In genomic region chr19:10612515-10613119, GRCh38 we compare ENCODE assay signal across 10 cellular contexts. TPM values are rescaled to one million over a fixed set of nuclear protein-coding genes. Genes with fewer than 3 reads are reported as not detected.
DNase-seq lines count a peak whose midpoint lies in the region; ATAC-seq and TF ChIP-seq lines count a peak whose summit lies in the region.
"Had no signal": no experiment of that assay in that cellular context is flagged by ENCODE, and none has a peak within 500 bp of the region (broad histone marks: within the 10 kb centered on the region; RNA-seq: fewer than 3 reads in every experiment).

No MANE protein-coding gene starts in this region.

- peak overlapping the region in 1 of 10 donors; percentile 21 for H3K4me3 ChIP-seq in heart right ventricle
- no peak overlapping the region for H3K4me3 ChIP-seq in urinary bladder (ENCODE audit: low read depth, low read length)

- TF ChIP-seq CTCF in heart right ventricle (IDR thresholded peaks at IDR 0.05) (no peak), omental fat pad (IDR thresholded peaks at IDR 0.05) (no peak)

- no peaks in the 10 kb centered on the region for H3K27me3 ChIP-seq in heart right ventricle

- H3K27ac ChIP-seq in heart right ventricle (peak overlapping the region; percentile 58 to 84 (median 74)), urinary bladder (ENCODE audit: low read depth) (peak overlapping the region; percentile 33)
- H3K27ac ChIP-seq: KMS-11 had no signal

- H3K36me3 Mint-ChIP-seq in activated T-cell treated with anti-CD3 and anti-CD28 coated beads, Interleukin-2, amount 50 U/mL, for 24 hours (ENCODE audit: low read depth), result peaks cover 23% of the 10 kb centered on the region

- H3K4me1 Mint-ChIP-seq in activated T-cell treated with anti-CD3 and anti-CD28 coated beads, Interleukin-2, amount 50 U/mL, for 24 hours (ENCODE audit: low read depth), result peaks cover 29% of the 10 kb centered on the region

- H3K36me3 ChIP-seq in heart right ventricle, result peaks cover 0 to 5% (median 0%) of the 10 kb centered on the region in 9 donors
- no peaks in the 10 kb centered on the region for H3K36me3 ChIP-seq in urinary bladder (ENCODE audit: insufficient read depth)

- ATAC-seq in heart right ventricle (peak; percentile 90 to 99 (median 98)), omental fat pad (ENCODE audit: low FRiP score) (peak; percentile 55)

- intact Hi-C loops in heart right ventricle (cut with DNase I), result loop anchor here in 1 of 10 donors (1.0 kb wide), 1 partner anchor 13 kb away; the partner anchor contains the start of gene SLC44A2

- no peak overlapping the region for H3K4me3 Mint-ChIP-seq in activated T-cell treated with anti-CD3 and anti-CD28 coated beads, Interleukin-2, amount 50 U/mL, for 24 hours

- peaks cover 15 to 60% (median 49%) of the 10 kb centered on the region in 9 donors for H3K4me1 ChIP-seq in heart right ventricle
- H3K4me1 ChIP-seq in urinary bladder (ENCODE audit: insufficient read depth), result no peaks in the 10 kb centered on the region

- whole genome bisulfite sequencing in heart right ventricle, 2 donors, result 32 to 40% methylated on average over 15 of the region's 15 CpGs
- 57% methylated on average over 15 of the region's 15 CpGs for WGBS in urinary bladder

- no peaks in the 10 kb centered on the region for H3K27me3 Mint-ChIP-seq in activated T-cell treated with anti-CD3 and anti-CD28 coated beads, Interleukin-2, amount 50 U/mL, for 24 hours

- peak overlapping the region; percentile 48 for H3K27ac Mint-ChIP-seq in activated T-cell treated with anti-CD3 and anti-CD28 coated beads, Interleukin-2, amount 50 U/mL, for 24 hours

- no peaks in the 10 kb centered on the region for H3K9me3 Mint-ChIP-seq in activated T-cell treated with anti-CD3 and anti-CD28 coated beads, Interleukin-2, amount 50 U/mL, for 24 hours

- no peak for DNase-seq in activated T-cell treated with anti-CD3 and anti-CD28 coated beads, Interleukin-2, amount 50 U/mL, for 24 hours
- no peak for DNase-seq in activated T-cell treated with anti-CD3 and anti-CD28 coated beads, Interleukin-2, amount 50 U/mL, for 1 hour
- DNase-seq in heart right ventricle (peak; percentile 84 to 86), omental fat pad (ENCODE audit: low spot score) (no peak), activated gamma-delta T cell (lab: John Stamatoyannopoulos, UW) (no peak), NCI-H526 (lab: John Stamatoyannopoulos, UW) (no peak)
- no peak for DNase-seq in activated CD8-positive, alpha-beta memory T cell treated with anti-CD3 and anti-CD28 coated beads for 24 hours
- DNase-seq: 8988T had no signal

- H3K9me3 ChIP-seq in heart right ventricle, result no peaks in the 10 kb centered on the region

RNA-seq across cellular contexts. Expression of gene SLC44A2, which starts 12.7 kb away (rescaled TPM):
- total RNA-seq in heart right ventricle (100 to 1,000 TPM in 4 of 10 donors, 10 to 100 TPM in 6; 82.5 to 114 (median 96.7) TPM), omental fat pad (100 to 1,000 TPM in 2 of 4 donors, 10 to 100 TPM in 2; 49.3 to 114 (median 85.0) TPM), urinary bladder (40.7 TPM)
- polyA plus RNA-seq in heart right ventricle (10 to 100 TPM; 56.2 to 65.8 TPM), urinary bladder (76.5 TPM)

RNA-seq across cellular contexts. Expression of gene AP1M2, which starts 25.5 kb away (rescaled TPM):
- total RNA-seq in heart right ventricle, result not detected
- not detected for polyA plus RNA-seq in heart right ventricle
- total RNA-seq in omental fat pad, result 1 to 10 TPM in 3 of 4 donors, not detected in 1; 1.8 to 8.2 (median 2.4) TPM
- total RNA-seq in urinary bladder, result 9.4 TPM
- polyA plus RNA-seq in urinary bladder, result 9.3 TPM

RNA-seq across cellular contexts. Expression of gene ILF3, which starts 41.5 kb away (rescaled TPM):
- total RNA-seq in heart right ventricle (100 to 1,000 TPM; 102 to 129 (median 112) TPM), omental fat pad (100 to 1,000 TPM; 101 to 237 (median 120) TPM), urinary bladder (103 TPM)
- polyA plus RNA-seq in heart right ventricle (10 to 100 TPM; 68.1 to 90.3 TPM), urinary bladder (107 TPM)

RNA-seq across cellular contexts. Expression of gene CDKN2D, which starts 43.8 kb away (rescaled TPM):
- 10 to 100 TPM in 5 of 10 donors, 1 to 10 TPM in 5; 7.7 to 19.2 (median 10.3) TPM for total RNA-seq in heart right ventricle
- polyA plus RNA-seq in heart right ventricle, result 10 to 100 TPM in 1 of 2 donors, 1 to 10 TPM in 1; 5.7 to 25.6 TPM
- total RNA-seq in omental fat pad, result 10 to 100 TPM in 1 of 4 donors, 1 to 10 TPM in 3; 2.9 to 21.4 (median 7.5) TPM
- total RNA-seq in urinary bladder, result 6.2 TPM
- 24.7 TPM for polyA plus RNA-seq in urinary bladder

RNA-seq across cellular contexts. Expression of gene KRI1, which starts 46.8 kb away (rescaled TPM):
- 10 to 100 TPM in 6 of 10 donors, 1 to 10 TPM in 4; 8.4 to 14.2 (median 10.3) TPM for total RNA-seq in heart right ventricle
- polyA plus RNA-seq in heart right ventricle, result 10 to 100 TPM; 14.4 to 17.5 TPM
- total RNA-seq in omental fat pad, result 10 to 100 TPM in 3 of 4 donors, 1 to 10 TPM in 1; 9.1 to 36.3 (median 16.3) TPM
- 7.7 TPM for total RNA-seq in urinary bladder
- polyA plus RNA-seq in urinary bladder, result 29.9 TPM

Comparison
In these comparisons a context has a peak if more than half of its experiments do, and no peak if none do; other contexts are left out.
1. DNase-seq: peak in heart right ventricle (2 of 2); none in activated T-cell treated with anti-CD3 and anti-CD28 coated beads, Interleukin-2, amount 50 U/mL, for 24 hours (single experiment), activated T-cell treated with anti-CD3 and anti-CD28 coated beads, Interleukin-2, amount 50 U/mL, for 1 hour (single experiment), omental fat pad (single experiment), activated gamma-delta T cell (single experiment), activated CD8-positive, alpha-beta memory T cell treated with anti-CD3 and anti-CD28 coated beads for 24 hours (single experiment) and NCI-H526 (0 of 2).